1 cellular context compared by ENCODE assay signal in genomic region chr15:22810735-22811338, GRCh38.
TF ChIP-seq lines count a peak whose summit lies in the region.

No MANE protein-coding gene starts in this region.

TF ChIP-seq in IMR-90, 13 proteins besides CTCF, POLR2A, EP300 and RAD21:
- TF ChIP-seq MAZ (IDR thresholded peaks at IDR 0.05; ENCODE audit: borderline replicate concordance, low read depth, low read length) (no peak), BHLHE40 (IDR thresholded peaks at IDR 0.05; ENCODE audit: low read depth, low read length) (no peak), NFE2L2 (IDR thresholded peaks at IDR 0.05; ENCODE audit: low read depth, low read length) (no peak), MXI1 (IDR thresholded peaks at IDR 0.05; ENCODE audit: borderline replicate concordance, low read depth, low read length) (no peak), ELK1 (IDR thresholded peaks at IDR 0.05; ENCODE audit: borderline replicate concordance, low read depth, low read length) (no peak), CHD1 (IDR thresholded peaks at IDR 0.05; ENCODE audit: low read depth, low read length) (no peak), RCOR1 (IDR thresholded peaks at IDR 0.05; ENCODE audit: insufficient replicate concordance, low read length) (no peak), FOS (IDR thresholded peaks at IDR 0.05; ENCODE audit: low read depth, low read length) (no peak), RFX5 (IDR thresholded peaks at IDR 0.05; ENCODE audit: low read depth, low read length) (no peak), SMC3 (IDR thresholded peaks at IDR 0.05; ENCODE audit: low read depth, low read length) (no peak), MAFK (IDR thresholded peaks at IDR 0.05; ENCODE audit: low read depth, low read length) (no peak)
- TF ChIP-seq, protein P1, sequence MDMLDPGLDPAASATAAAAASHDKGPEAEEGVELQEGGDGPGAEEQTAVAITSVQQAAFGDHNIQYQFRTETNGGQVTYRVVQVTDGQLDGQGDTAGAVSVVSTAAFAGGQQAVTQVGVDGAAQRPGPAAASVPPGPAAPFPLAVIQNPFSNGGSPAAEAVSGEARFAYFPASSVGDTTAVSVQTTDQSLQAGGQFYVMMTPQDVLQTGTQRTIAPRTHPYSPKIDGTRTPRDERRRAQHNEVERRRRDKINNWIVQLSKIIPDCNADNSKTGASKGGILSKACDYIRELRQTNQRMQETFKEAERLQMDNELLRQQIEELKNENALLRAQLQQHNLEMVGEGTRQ (IDR thresholded peaks at IDR 0.05; ENCODE audit: low read depth, low read length) = no peak
